In genomic region chr9:129070670-129071525, GRCh38 we compare ENCODE assay signal across 21 cellular contexts. TPM values are rescaled to one million over a fixed set of nuclear protein-coding genes. Genes with fewer than 3 reads are reported as not detected.
A peak's percentile ranks its signal among the peaks of the same experiment; 100 is the strongest.
DNase-seq lines count a peak whose midpoint lies in the region; ATAC-seq and TF ChIP-seq lines count a peak whose summit lies in the region.
"Had no signal": no experiment of that assay in that cellular context is flagged by ENCODE, and none has a peak within 500 bp of the region (broad histone marks: within the 10 kb centered on the region; RNA-seq: fewer than 3 reads in every experiment).

No MANE protein-coding gene starts in this region.

- TF ChIP-seq POLR2A in right lobe of liver (IDR thresholded peaks at IDR 0.05), result no peak

- no peak for DNase-seq in CD4-positive, alpha-beta T cell
- peak; percentile 61 for DNase-seq in ELF-1 (ENCODE audit: low read depth, low spot score)
- no peak for DNase-seq in T-helper 17 cell
- DNase-seq in right lobe of liver, result peak in 1 of 3 donors; percentile 44
- DNase-seq in NCI-H187 (lab: John Stamatoyannopoulos, UW), result no peak
- DNase-seq in anterior cingulate cortex (lab: John Stamatoyannopoulos, UW), result no peak
- DNase-seq: activated naive CD4-positive, alpha-beta T cell treated with anti-CD3 and anti-CD28 coated beads, Interleukin-2, amount 50 U/mL, for 16 hours; AML-193; body of pancreas; HCEC 1CT; hypothalamus; IMR-90; mesenchymal stem cell; NCI-H1694 treated with DMSO at 0.1 percent for 48 hours; NK-92 treated with Interleukin-12 subunit alpha and Interleukin-12 subunit beta, amount 100 ng/mL, for 24 hours; RPMI8226; stimulated activated CD4-positive, alpha-beta T cell treated with anti-CD3 and anti-CD28 coated beads, Interleukin-2, amount 100 ng/mL, for 48 hours had no signal

- peak overlapping the region; percentile 7 for H3K27ac ChIP-seq in CD4-positive, alpha-beta T cell (ENCODE audit: low read depth, low read length)
- peak overlapping the region in 2 of 3 donors; percentile 94 to 98 for H3K27ac ChIP-seq in right lobe of liver
- H3K27ac ChIP-seq: body of pancreas had no signal

- H3K4me3 ChIP-seq in right lobe of liver, result no peak overlapping the region
- H3K4me3 ChIP-seq: body of pancreas had no signal

- no peak overlapping the region for H3K4me3 Mint-ChIP-seq in CD4-positive, alpha-beta T cell
- H3K4me3 Mint-ChIP-seq in T-helper 17 cell, result no peak overlapping the region
- H3K4me3 Mint-ChIP-seq: natural killer cell treated with Interleukin-12 subunit alpha and Interleukin-12 subunit beta and Interleukin-15 and Interleukin-18, amount 100 ng/mL, for 72 hours; type B pancreatic cell had no signal

- H3K36me3 Mint-ChIP-seq in CD4-positive, alpha-beta T cell (ENCODE audit: low read depth), result peaks cover 17% of the 10 kb centered on the region
- no peaks in the 10 kb centered on the region for H3K36me3 Mint-ChIP-seq in T-helper 17 cell (ENCODE audit: low read depth)
- H3K36me3 Mint-ChIP-seq: natural killer cell treated with Interleukin-12 subunit alpha and Interleukin-12 subunit beta and Interleukin-15 and Interleukin-18, amount 100 ng/mL, for 72 hours had no signal

- no peaks in the 10 kb centered on the region for H3K27me3 Mint-ChIP-seq in CD4-positive, alpha-beta T cell
- no peaks in the 10 kb centered on the region for H3K27me3 Mint-ChIP-seq in T-helper 17 cell
- H3K27me3 Mint-ChIP-seq: natural killer cell treated with Interleukin-12 subunit alpha and Interleukin-12 subunit beta and Interleukin-15 and Interleukin-18, amount 100 ng/mL, for 72 hours; progenitor cell of endocrine pancreas; type B pancreatic cell had no signal

- WGBS in right lobe of liver (ENCODE audit: insufficient coverage, low coverage, low lambda C conversion rate, missing lambda C conversion rate), result 82% methylated on average over 7 of the region's 21 CpGs

- no peaks in the 10 kb centered on the region for H3K27me3 ChIP-seq in CD4-positive, alpha-beta T cell (ENCODE audit: control insufficient read depth, insufficient read depth, low read length)
- H3K27me3 ChIP-seq in right lobe of liver, result no peaks in the 10 kb centered on the region
- H3K27me3 ChIP-seq: body of pancreas had no signal

- no peaks in the 10 kb centered on the region for H3K9me3 Mint-ChIP-seq in CD4-positive, alpha-beta T cell
- H3K9me3 Mint-ChIP-seq: natural killer cell treated with Interleukin-12 subunit alpha and Interleukin-12 subunit beta and Interleukin-15 and Interleukin-18, amount 100 ng/mL, for 72 hours; type B pancreatic cell had no signal

- POLR2A ChIA-PET in CD4-positive, alpha-beta T cell (lab: Charles Lee), result interaction anchor here (0.6 kb wide), 1 partner anchor 51 kb away, joined by 3 read pairs; no protein-coding TSS in a partner anchor

- peaks cover 0 to 49% (median 15%) of the 10 kb centered on the region in 4 donors for H3K4me1 ChIP-seq in right lobe of liver
- H3K4me1 ChIP-seq: body of pancreas had no signal

- ATAC-seq in CD4-positive, alpha-beta T cell (ENCODE audit: poor library complexity), result no peak
- ATAC-seq in T-helper 17 cell (no peak), right lobe of liver (no peak), HG02571 (IDR thresholded peaks at IDR 0.05; ENCODE audit: unreplicated experiment) (no peak)
- ATAC-seq: body of pancreas; natural killer cell treated with Interleukin-12 subunit alpha and Interleukin-12 subunit beta and Interleukin-15 and Interleukin-18, amount 100 ng/mL, for 72 hours had no signal

- no peak for TF ChIP-seq CTCF in CD4-positive, alpha-beta T cell (IDR thresholded peaks at IDR 0.05)
- TF ChIP-seq CTCF in right lobe of liver (IDR thresholded peaks at IDR 0.05), result no peak

- H3K4me1 Mint-ChIP-seq in CD4-positive, alpha-beta T cell (ENCODE audit: low read depth), result peaks cover 35% of the 10 kb centered on the region
- H3K4me1 Mint-ChIP-seq in T-helper 17 cell, result peaks cover 33% of the 10 kb centered on the region

- H3K9me3 ChIP-seq in CD4-positive, alpha-beta T cell (ENCODE audit: control insufficient read depth, low read length), result no peaks in the 10 kb centered on the region
- H3K9me3 ChIP-seq in T-helper 17 cell (ENCODE audit: control insufficient read depth, low read length, poor library complexity, severe bottlenecking), result no peaks in the 10 kb centered on the region
- no peaks in the 10 kb centered on the region for H3K9me3 ChIP-seq in right lobe of liver
- H3K9me3 ChIP-seq: body of pancreas had no signal

- intact Hi-C loops in CD4-positive, alpha-beta T cell (cut with DNase I, micrococcal nuclease), result no loop called here
- intact Hi-C loops in right lobe of liver (cut with DNase I), result no loop called here

- no peak overlapping the region for H3K27ac Mint-ChIP-seq in CD4-positive, alpha-beta T cell
- H3K27ac Mint-ChIP-seq in T-helper 17 cell, result peak overlapping the region; percentile 56
- H3K27ac Mint-ChIP-seq: natural killer cell treated with Interleukin-12 subunit alpha and Interleukin-12 subunit beta and Interleukin-15 and Interleukin-18, amount 100 ng/mL, for 72 hours; type B pancreatic cell had no signal

- CTCF ChIA-PET in CD4-positive, alpha-beta T cell (lab: Charles Lee), result no interaction called here

- no peaks in the 10 kb centered on the region for H3K36me3 ChIP-seq in right lobe of liver

RNA-seq across cellular contexts. Expression of gene DOLPP1, which starts 10.0 kb away (rescaled TPM):
- total RNA-seq in CD4-positive, alpha-beta T cell, result 1 to 10 TPM; 2.7 to 3.6 TPM
- total RNA-seq in T-helper 17 cell (1 to 10 TPM; 5.3 to 8.0 TPM), right lobe of liver (10 to 100 TPM; 10.1 to 16.8 (median 13.3) TPM)

RNA-seq across cellular contexts. Expression of gene MIGA2, which starts 34.5 kb away (rescaled TPM):
- total RNA-seq in CD4-positive, alpha-beta T cell, result 10 to 100 TPM; 53.2 to 56.9 TPM
- total RNA-seq in T-helper 17 cell, result 10 to 100 TPM; 64.2 to 81.4 TPM
- 10 to 100 TPM in 4 of 6 experiments, 1 to 10 TPM in 2; 9.1 to 16.4 (median 10.8) TPM for total RNA-seq in right lobe of liver

RNA-seq across cellular contexts. Expression of gene CRAT, which starts 39.7 kb away (rescaled TPM):
- 1 to 10 TPM; 7.1 to 9.4 TPM for total RNA-seq in CD4-positive, alpha-beta T cell
- total RNA-seq in T-helper 17 cell (10 to 100 TPM; 12.9 to 23.3 TPM), right lobe of liver (100 to 1,000 TPM in 4 of 6 experiments, 10 to 100 TPM in 2; 86.1 to 146 (median 104) TPM)

RNA-seq across cellular contexts. Expression of gene PTPA, which starts 40.3 kb away (rescaled TPM):
- total RNA-seq in CD4-positive, alpha-beta T cell, result 10 to 100 TPM; 21.6 to 23.3 TPM
- total RNA-seq in T-helper 17 cell, result 10 to 100 TPM; 49.8 to 50.0 TPM
- 100 to 1,000 TPM in 1 of 6 experiments, 10 to 100 TPM in 5; 55.4 to 123 (median 62.0) TPM for total RNA-seq in right lobe of liver

RNA-seq across cellular contexts. Expression of gene SH3GLB2, which starts 42.8 kb away (rescaled TPM):
- total RNA-seq in CD4-positive, alpha-beta T cell, result 10 to 100 TPM; 65.6 to 69.1 TPM
- 10 to 100 TPM; 82.2 to 87.1 TPM for total RNA-seq in T-helper 17 cell
- 10 to 100 TPM; 23.7 to 28.3 (median 24.7) TPM for total RNA-seq in right lobe of liver
